Comparison of ENCODE assay signal across 26 cellular contexts in genomic region chr14:78240567-78240966, GRCh38.
"Had no signal": no experiment of that assay in that cellular context is flagged by ENCODE, and none has a peak within 500 bp of the region (broad histone marks: within the 10 kb centered on the region; RNA-seq: fewer than 3 reads in every experiment).

No MANE protein-coding gene starts in this region.

- H2AFZ ChIP-seq: neural progenitor cell had no signal

- H3K4me3 ChIP-seq: dorsolateral prefrontal cortex, left lung, lung, neural progenitor cell, sigmoid colon, smooth muscle cell, stomach, suprapubic skin, tibial nerve had no signal

- FAIRE-seq: astrocyte, colon, endothelial cell of umbilical vein had no signal

- H3K4me2 ChIP-seq: neural progenitor cell, smooth muscle cell had no signal

- H3K27ac ChIP-seq: dorsolateral prefrontal cortex, left lung, neural progenitor cell, sigmoid colon, stomach, suprapubic skin, tibial nerve had no signal

- H3K36me3 ChIP-seq: left lung, neural progenitor cell, sigmoid colon, stomach, suprapubic skin, tibial nerve had no signal

- H3K4me1 ChIP-seq: left lung, neural progenitor cell, sigmoid colon, suprapubic skin, tibial nerve had no signal

- H3K9me3 ChIP-seq: left lung, sigmoid colon, stomach, suprapubic skin, tibial nerve had no signal

- DNase-seq: activated B cell treated with CpG ODN at 0.5 μM for 24 hours; activated CD4-positive, alpha-beta T cell treated with anti-CD3 and anti-CD28 coated beads for 4 hours; activated CD4-positive, alpha-beta T cell treated with anti-CD3 and anti-CD28 coated beads, Interleukin-2, amount 50 U/mL, for 48 hours; activated CD8-positive, alpha-beta memory T cell treated with anti-CD3 and anti-CD28 coated beads, Interleukin-2, amount 50 U/mL, for 48 hours; activated naive CD4-positive, alpha-beta T cell; activated naive CD8-positive, alpha-beta T cell treated with anti-CD3 and anti-CD28 coated beads for 36 hours; activated T-cell treated with anti-CD3 and anti-CD28 coated beads, Interleukin-2, amount 50 U/mL, for 4 hours; dorsolateral prefrontal cortex; effector memory CD8-positive, alpha-beta T cell; foreskin melanocyte; left lung; naive thymus-derived CD8-positive, alpha-beta T cell; retina; sigmoid colon; stimulated activated CD4-positive, alpha-beta T cell treated with anti-CD3 and anti-CD28 coated beads, Interleukin-15, amount 100 ng/mL, for 24 hours; stomach had no signal

- ATAC-seq: activated T-cell treated with anti-CD3 and anti-CD28 coated beads, Interleukin-2, amount 50 U/mL, for 4 hours; effector memory CD8-positive, alpha-beta T cell; esophagus mucosa; left lung; naive thymus-derived CD8-positive, alpha-beta T cell; stimulated activated memory B cell treated with anti-CD40 and anti-IgM and Interleukin-4, amounts not matched to agents 10 μg/mL and 1 μg/mL and 100 μg/mL, for 72 hours had no signal

- H3K27me3 ChIP-seq: dorsolateral prefrontal cortex, left lung, neural progenitor cell, sigmoid colon, stomach, suprapubic skin, tibial nerve had no signal
